In genomic region chr7:87137271-87137670, GRCh38 we compare ENCODE assay signal across 34 cellular contexts.
"Had no signal": no experiment of that assay in that cellular context is flagged by ENCODE, and none has a peak within 500 bp of the region (broad histone marks: within the 10 kb centered on the region; RNA-seq: fewer than 3 reads in every experiment).

No MANE protein-coding gene starts in this region.

- H3K36me3 ChIP-seq: MG63 had no signal

- H3K4me3 ChIP-seq: MG63 had no signal

- H3K9me3 ChIP-seq: MG63 had no signal

- DNase-seq: Karpas-422, Kasumi-1, MG63, MM.1S, MV-4-11, NCI-H1048, NCI-H1092, NCI-H1092 treated with DMSO at 0.1 percent for 48 hours, NCI-H1105, NCI-H1105 treated with DMSO at 0.1 percent for 48 hours, NCI-H1417, NCI-H1417 treated with DMSO at 0.1 percent for 48 hours, NCI-H1436, NCI-H1436 treated with DMSO at 0.1 percent for 48 hours, NCI-H146, NCI-H1694, NCI-H1694 treated with DMSO at 0.1 percent for 48 hours, NCI-H187, NCI-H187 treated with DMSO at 0.1 percent for 48 hours, NCI-H1930, NCI-H2029, NCI-H2029 treated with DMSO at 0.1 percent for 48 hours, NCI-H2081, NCI-H2081 treated with DMSO at 0.1 percent for 48 hours, NCI-H2107, NCI-H2171, NCI-H2171 treated with DMSO at 0.1 percent for 48 hours, NCI-H2227 treated with DMSO at 0.1 percent for 48 hours, NCI-H226, NCI-H345, NCI-H446 treated with DMSO at 0.1 percent for 48 hours, NCI-H510A, NCI-H510A treated with DMSO at 0.1 percent for 48 hours, NCI-H524 had no signal

- H3K27me3 ChIP-seq: MG63 had no signal
